In genomic region chr9:78468231-78468630, GRCh38 we compare ENCODE assay signal across 20 cellular contexts.
DNase-seq lines count a peak whose midpoint lies in the region; TF ChIP-seq lines count a peak whose summit lies in the region.
"Had no signal": no experiment of that assay in that cellular context is flagged by ENCODE, and none has a peak within 500 bp of the region (broad histone marks: within the 10 kb centered on the region; RNA-seq: fewer than 3 reads in every experiment).

No MANE protein-coding gene starts in this region.

- H3K27me3 ChIP-seq in osteoblast (ENCODE audit: insufficient read depth, low read length) = peaks cover 3% of the 10 kb centered on the region
- H3K27me3 ChIP-seq: SJSA1 had no signal

- H3K27ac ChIP-seq in osteoblast (ENCODE audit: low read depth, low read length) = no peak overlapping the region
- H3K27ac ChIP-seq: 22Rv1, SJSA1 had no signal

- no peak overlapping the region for H3K4me3 ChIP-seq in osteoblast (ENCODE audit: insufficient read depth, low read length)
- H3K4me3 ChIP-seq: K562, SJSA1 had no signal

- H3K9me3 ChIP-seq in osteoblast (ENCODE audit: low read depth, low read length) = no peaks in the 10 kb centered on the region
- H3K9me3 ChIP-seq: SJSA1 had no signal

- no peak for TF ChIP-seq CTCF in osteoblast (IDR thresholded peaks at IDR 0.05; ENCODE audit: extremely low read depth, low read depth, low read length)

- DNase-seq in NCI-H748 (lab: John Stamatoyannopoulos, UW; ENCODE audit: unreplicated experiment) (peak; percentile 11), NCI-H748 treated with DMSO at 0.1 percent for 48 hours (lab: John Stamatoyannopoulos, UW) (no peak), SK-N-DZ (ENCODE audit: low spot score) (peak; percentile 80), glomerular visceral epithelial cell (ENCODE audit: extremely low spot score) (peak; percentile 5), osteoblast (ENCODE audit: insufficient read length, low spot score, missing footprints) (peak; percentile 25), NCI-H2107 treated with DMSO at 0.1 percent for 48 hours (lab: John Stamatoyannopoulos, UW; ENCODE audit: unreplicated experiment) (no peak), C1 segment of cervical spinal cord (lab: John Stamatoyannopoulos, UW) (no peak), NCI-H524 treated with DMSO at 0.1 percent for 48 hours (lab: John Stamatoyannopoulos, UW) (no peak)
- DNase-seq: ACHN; CD4-positive, CD25-positive, alpha-beta regulatory T cell; COR-L47; DMS79; NCI-H1092; NCI-H1436; NCI-H187 treated with DMSO at 0.1 percent for 48 hours; NCI-H2107; OCI-M1 had no signal

- no peak overlapping the region for H2AFZ ChIP-seq in osteoblast (ENCODE audit: low read length)

- no peaks in the 10 kb centered on the region for H3K4me1 ChIP-seq in osteoblast (ENCODE audit: insufficient read depth, low read length)
- H3K4me1 ChIP-seq: SJSA1 had no signal

- no peaks in the 10 kb centered on the region for H3K36me3 ChIP-seq in osteoblast (ENCODE audit: insufficient read depth, low read length)
- H3K36me3 ChIP-seq: SJSA1 had no signal

- H4K20me1 ChIP-seq in osteoblast (ENCODE audit: insufficient read depth, low read length) = no peaks in the 10 kb centered on the region

- no peaks in the 10 kb centered on the region for H3K79me2 ChIP-seq in osteoblast (ENCODE audit: insufficient read depth, low read length)

- H3K4me2 ChIP-seq in osteoblast (ENCODE audit: insufficient read depth, low read length) = no peak overlapping the region

Comparison
In these comparisons a context has a peak if more than half of its experiments do, and no peak if none do; other contexts are left out.
1. DNase-seq: peak in NCI-H748 (single experiment), SK-N-DZ (single experiment), glomerular visceral epithelial cell (single experiment) and osteoblast (single experiment); none in NCI-H748 treated with DMSO at 0.1 percent for 48 hours (single experiment), NCI-H2107 treated with DMSO at 0.1 percent for 48 hours (single experiment), C1 segment of cervical spinal cord (0 of 14) and NCI-H524 treated with DMSO at 0.1 percent for 48 hours (single experiment).